ENCODE assay signal across 16 cellular contexts in the genomic region with DNA sequence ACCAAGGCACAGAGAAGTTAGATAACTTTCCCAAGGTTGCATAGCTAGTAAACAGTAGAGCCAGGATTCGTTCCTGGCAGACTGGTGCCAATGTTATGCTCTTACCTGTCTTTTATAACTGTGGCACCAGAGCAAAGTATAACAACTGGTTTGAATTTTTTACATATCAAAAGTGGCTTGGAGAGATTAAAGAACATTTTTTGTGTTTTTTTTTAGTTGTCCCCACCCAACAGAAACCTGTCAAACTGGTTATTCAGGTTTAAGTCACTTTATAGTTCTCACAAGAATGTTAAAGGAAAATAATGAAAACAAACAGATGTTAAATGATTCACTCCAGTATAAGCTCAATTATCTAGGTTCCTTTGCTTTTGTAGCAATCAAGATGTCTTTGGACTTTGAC. TPM values are rescaled to one million over a fixed set of nuclear protein-coding genes. Genes with fewer than 3 reads are reported as not detected.
DNase-seq lines count a peak whose midpoint lies in the region; ATAC-seq and TF ChIP-seq lines count a peak whose summit lies in the region.
"Had no signal": no experiment of that assay in that cellular context is flagged by ENCODE, and none has a peak within 500 bp of the region (broad histone marks: within the 10 kb centered on the region; RNA-seq: fewer than 3 reads in every experiment).

No MANE protein-coding gene starts in this region.

- H3K9me3 ChIP-seq in HCT116 (ENCODE audit: control insufficient read depth in 1 of 2, insufficient read depth in 1 of 2, low read depth in 1 of 2, low read length in 2 of 2) (peaks cover 8 to 10% of the 10 kb centered on the region in 2 experiments; a peak in 3 of 4 replicates), iPS-18a (ENCODE audit: control insufficient read depth, low read depth, low read length) (no peaks in the 10 kb centered on the region), gastrocnemius medialis (peaks cover 0 to 7% (median 5%) of the 10 kb centered on the region in 3 donors)

- intact Hi-C loops in HCT116 (cut with micrococcal nuclease) (loop anchor here (2.0 kb wide), 1 partner anchor 65 kb away; no protein-coding TSS in a partner anchor), gastrocnemius medialis (cut with DNase I; ENCODE audit: low total_unique reads) (no loop called here)

- TF ChIP-seq RAD21 in HCT116 (IDR thresholded peaks at IDR 0.05; ENCODE audit: low read depth) = peak; percentile 21

- ATAC-seq in HCT116 (no peak), gastrocnemius medialis (no peak), HG03469 (IDR thresholded peaks at IDR 0.05; ENCODE audit: unreplicated experiment) (no peak), GM21515 (IDR thresholded peaks at IDR 0.05; ENCODE audit: unreplicated experiment) (no peak)
- ATAC-seq: naive thymus-derived CD4-positive, alpha-beta T cell; right cardiac atrium; stimulated activated naive CD8-positive, alpha-beta T cell treated with anti-CD3 and anti-CD28 coated beads, Interleukin-15, Interleukin-2, amounts not matched to agents 100 U/mL and 50 U/mL, for 24 hours had no signal

- RAD21 ChIA-PET in HCT116 (lab: Charles Lee; ENCODE audit: low non-redundant PET in 1 of 2, low total read pairs in 2 of 2, uncharacterized antibody in 2 of 2, unreplicated experiment in 2 of 2) = no interaction called here

- no peaks in the 10 kb centered on the region for H4K20me1 ChIP-seq in HCT116 (ENCODE audit: insufficient read depth)

- peaks cover 34% of the 10 kb centered on the region for H3K79me2 ChIP-seq in HCT116 (ENCODE audit: insufficient read depth, low read length)

- POLR2A ChIA-PET in HCT116 (lab: Charles Lee) = no interaction called here

- H3K9ac ChIP-seq in HCT116 (ENCODE audit: low read length) = peak overlapping the region; percentile 34
- H3K9ac ChIP-seq in iPS-18a (ENCODE audit: low read length) = no peak overlapping the region

- H3K4me1 ChIP-seq in HCT116 (ENCODE audit: control insufficient read depth in 1 of 2, insufficient read depth in 2 of 2, low read length in 2 of 2) (peaks cover 17 to 26% of the 10 kb centered on the region in 2 experiments), iPS-18a (ENCODE audit: control insufficient read depth, low read depth, low read length) (peaks cover 23% of the 10 kb centered on the region), gastrocnemius medialis (peaks cover 18 to 37% of the 10 kb centered on the region in 2 donors)

- CTCF ChIA-PET in HCT116 (lab: Charles Lee) = no interaction called here

- DNase-seq in HCT116 (ENCODE audit: low read depth, low spot score) (no peak), NCI-H774 (lab: John Stamatoyannopoulos, UW) (peak; percentile 16), gastrocnemius medialis (no peak), NCI-H446 (lab: John Stamatoyannopoulos, UW) (no peak), RKO (ENCODE audit: low spot score) (no peak)
- DNase-seq: activated effector memory CD4-positive, alpha-beta T cell treated with Interleukin-2 at 50 U/mL for 16 hours; CD4-positive, CD25-positive, alpha-beta regulatory T cell; effector CD4-positive, alpha-beta T cell; foreskin melanocyte; naive thymus-derived CD4-positive, alpha-beta T cell; right cardiac atrium; SJCRH30; stimulated activated naive CD8-positive, alpha-beta T cell treated with anti-CD3 and anti-CD28 coated beads, Interleukin-15, Interleukin-2, amounts not matched to agents 100 U/mL and 50 U/mL, for 24 hours had no signal

- no TSS peak for BruUV-seq in HCT116 (replicated peaks; lab: Mats Ljungman, UMichigan)

- TF ChIP-seq CTCF in HCT116 (IDR thresholded peaks at IDR 0.05 in 2 of 3, conservative IDR thresholded peaks at IDR 0.05 in 1 of 3; ENCODE audit: borderline replicate concordance in 1 of 3, insufficient read depth in 1 of 3, low read depth in 2 of 3, low read length in 2 of 3) (no peak), gastrocnemius medialis (IDR thresholded peaks at IDR 0.05 in 4 of 5, conservative IDR thresholded peaks at IDR 0.05 in 1 of 5) (no peak)

- TF ChIP-seq POLR2A in HCT116 (IDR thresholded peaks at IDR 0.05; ENCODE audit: borderline replicate concordance, extremely low read depth, insufficient read depth, insufficient read length) = no peak
- no peak for TF ChIP-seq POLR2A in gastrocnemius medialis (IDR thresholded peaks at IDR 0.05)

- H3K4me3 ChIP-seq in HCT116 (replicated peaks in 1 of 2; ENCODE audit: low read depth in 1 of 2, low read length in 2 of 2) (peak overlapping the region in 1 of 2 experiments; percentile 36; a peak in 2 of 4 replicates), iPS-18a (ENCODE audit: low read length) (peak overlapping the region; percentile 13), gastrocnemius medialis (no peak overlapping the region)
- H3K4me3 ChIP-seq: SJCRH30 had no signal

- H3K27ac ChIP-seq in HCT116 (ENCODE audit: low read depth, low read length) (peak overlapping the region; percentile 54), iPS-18a (ENCODE audit: low read length) (no peak overlapping the region), gastrocnemius medialis (peak overlapping the region in 3 of 4 donors; percentile 91 to 96 (median 92))
- H3K27ac ChIP-seq: SJCRH30 had no signal

- in situ Hi-C loops in gastrocnemius medialis (cut with MboI; ENCODE audit: low sequenced_read_pairs in 4 of 4) = no loop called here

- H3K36me3 ChIP-seq in HCT116 (ENCODE audit: control insufficient read depth in 1 of 2, insufficient read depth in 2 of 2, low read length in 2 of 2) = peaks cover 0 to 14% of the 10 kb centered on the region in 2 experiments; a peak in 2 of 4 replicates
- peaks cover under 1% of the 10 kb centered on the region for H3K36me3 ChIP-seq in iPS-18a (ENCODE audit: control insufficient read depth, low read depth, low read length)
- H3K36me3 ChIP-seq in gastrocnemius medialis = no peaks in the 10 kb centered on the region
- H3K36me3 ChIP-seq: SJCRH30 had no signal

- H3K27me3 ChIP-seq in HCT116 (ENCODE audit: insufficient read depth, low read length) = no peaks in the 10 kb centered on the region
- H3K27me3 ChIP-seq in iPS-18a (ENCODE audit: control insufficient read depth, insufficient read depth, low read length) = no peaks in the 10 kb centered on the region
- H3K27me3 ChIP-seq in gastrocnemius medialis = no peaks in the 10 kb centered on the region
- H3K27me3 ChIP-seq: SJCRH30 had no signal

- no peaks in the 10 kb centered on the region for H3K9me2 ChIP-seq in HCT116 (ENCODE audit: insufficient read depth)

- peak overlapping the region; percentile 76 for H3K4me2 ChIP-seq in HCT116 (ENCODE audit: low read length)

- peak overlapping the region; percentile 85 for H2AFZ ChIP-seq in HCT116 (ENCODE audit: low read depth, low read length, poor library complexity, severe bottlenecking)

TF ChIP-seq in HCT116, 20 proteins besides CTCF, POLR2A, EP300 and RAD21:
- TF ChIP-seq FOSL1 (IDR thresholded peaks at IDR 0.05; ENCODE audit: low read depth) (peak; percentile 49), CEBPB (IDR thresholded peaks at IDR 0.05; ENCODE audit: low read depth) (peak; percentile 65; the same call in 1 of the 2 replicates), JUND (IDR thresholded peaks at IDR 0.05) (peak; percentile 75), SRF (IDR thresholded peaks at IDR 0.05; ENCODE audit: low read depth) (0 out of 2 replicates have a peak, but pooled peaks have one; percentile 19), SP1 (IDR thresholded peaks at IDR 0.05; ENCODE audit: low read depth) (peak; percentile 87), EZH2phosphoT487 (IDR thresholded peaks at IDR 0.05; ENCODE audit: borderline replicate concordance) (no peak), SIN3A (IDR thresholded peaks at IDR 0.05; ENCODE audit: low read depth) (0 out of 2 replicates have a peak, but pooled peaks have one; percentile 52), EZH2 (IDR thresholded peaks at IDR 0.05) (no peak)
- TF ChIP-seq, protein P1, sequence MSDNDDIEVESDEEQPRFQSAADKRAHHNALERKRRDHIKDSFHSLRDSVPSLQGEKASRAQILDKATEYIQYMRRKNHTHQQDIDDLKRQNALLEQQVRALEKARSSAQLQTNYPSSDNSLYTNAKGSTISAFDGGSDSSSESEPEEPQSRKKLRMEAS (IDR thresholded peaks at IDR 0.05) = peak; percentile 50; the same call in 1 of the 2 replicates

RNA-seq across cellular contexts. Expression of gene FAM47E, which starts 15.6 kb away (rescaled TPM):
- total RNA-seq in HCT116 (2021; ENCODE audit: unreplicated experiment) = 0.91 TPM
- 0.54 and 0.65 TPM in 2 replicates for polyA plus RNA-seq in HCT116 (2012)
- 1 to 10 TPM in 3 of 4 donors, under 1 TPM in 1; 0.56 to 6.8 (median 3.8) TPM for total RNA-seq in gastrocnemius medialis

RNA-seq across cellular contexts. Expression of gene SCARB2, which starts 22.3 kb away (rescaled TPM):
- 51.3 TPM for total RNA-seq in HCT116 (2021; ENCODE audit: unreplicated experiment)
- 40.8 and 44.0 TPM in 2 replicates for polyA plus RNA-seq in HCT116 (2012)
- 100 to 1,000 TPM in 3 of 4 donors, 10 to 100 TPM in 1; 91.3 to 292 (median 186) TPM for total RNA-seq in gastrocnemius medialis
